1 cellular context compared by ENCODE assay signal in the genomic region with DNA sequence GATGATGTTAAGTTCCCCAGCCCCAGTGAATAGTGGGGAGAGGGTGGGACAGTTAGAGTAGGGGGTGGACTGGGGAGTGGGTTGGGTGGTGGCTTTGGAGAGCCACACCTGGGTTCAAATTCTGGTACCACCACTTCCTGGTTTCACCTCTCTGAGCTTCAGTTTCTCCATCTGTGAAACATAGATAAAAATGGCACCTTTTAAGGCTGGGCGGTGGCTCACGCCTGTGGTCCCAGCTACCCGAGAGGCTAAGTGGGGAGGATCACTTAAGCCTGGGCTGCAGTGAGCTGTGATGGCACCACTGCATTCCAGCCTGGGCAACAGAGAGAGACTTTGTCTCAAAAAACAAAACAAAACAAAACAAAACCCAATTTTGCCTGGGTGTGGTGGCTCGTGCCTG.
TF ChIP-seq lines count a peak whose summit lies in the region.

No MANE protein-coding gene starts in this region.

TF ChIP-seq in GM12878, 131 proteins besides CTCF, POLR2A, EP300 and RAD21:
- no peak for TF ChIP-seq SRF (IDR thresholded peaks at IDR 0.05; ENCODE audit: low read depth in 2 of 2, low read length in 2 of 2)
- no peak for TF ChIP-seq BHLHE40 (IDR thresholded peaks at IDR 0.05; ENCODE audit: borderline replicate concordance in 1 of 2, low read depth in 2 of 2, low read length in 1 of 2)
- peak; percentile 28; the same call in 1 of the 2 replicates for TF ChIP-seq IKZF1 (conservative IDR thresholded peaks at IDR 0.05)
- TF ChIP-seq, protein P1, sequence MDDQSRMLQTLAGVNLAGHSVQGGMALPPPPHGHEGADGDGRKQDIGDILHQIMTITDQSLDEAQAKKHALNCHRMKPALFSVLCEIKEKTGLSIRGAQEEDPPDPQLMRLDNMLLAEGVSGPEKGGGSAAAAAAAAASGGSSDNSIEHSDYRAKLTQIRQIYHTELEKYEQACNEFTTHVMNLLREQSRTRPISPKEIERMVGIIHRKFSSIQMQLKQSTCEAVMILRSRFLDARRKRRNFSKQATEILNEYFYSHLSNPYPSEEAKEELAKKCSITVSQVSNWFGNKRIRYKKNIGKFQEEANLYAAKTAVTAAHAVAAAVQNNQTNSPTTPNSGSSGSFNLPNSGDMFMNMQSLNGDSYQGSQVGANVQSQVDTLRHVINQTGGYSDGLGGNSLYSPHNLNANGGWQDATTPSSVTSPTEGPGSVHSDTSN (IDR thresholded peaks at IDR 0.05; ENCODE audit: insufficient replicate concordance, low read depth, low read length), result no peak
- TF ChIP-seq CREM (IDR thresholded peaks at IDR 0.05; ENCODE audit: low read depth), result no peak
- no peak for TF ChIP-seq POLR2AphosphoS5 (IDR thresholded peaks at IDR 0.05; ENCODE audit: low read length)
- TF ChIP-seq, protein P2, sequence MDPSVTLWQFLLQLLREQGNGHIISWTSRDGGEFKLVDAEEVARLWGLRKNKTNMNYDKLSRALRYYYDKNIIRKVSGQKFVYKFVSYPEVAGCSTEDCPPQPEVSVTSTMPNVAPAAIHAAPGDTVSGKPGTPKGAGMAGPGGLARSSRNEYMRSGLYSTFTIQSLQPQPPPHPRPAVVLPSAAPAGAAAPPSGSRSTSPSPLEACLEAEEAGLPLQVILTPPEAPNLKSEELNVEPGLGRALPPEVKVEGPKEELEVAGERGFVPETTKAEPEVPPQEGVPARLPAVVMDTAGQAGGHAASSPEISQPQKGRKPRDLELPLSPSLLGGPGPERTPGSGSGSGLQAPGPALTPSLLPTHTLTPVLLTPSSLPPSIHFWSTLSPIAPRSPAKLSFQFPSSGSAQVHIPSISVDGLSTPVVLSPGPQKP (IDR thresholded peaks at IDR 0.05; ENCODE audit: low read depth, low read length), result no peak
- TF ChIP-seq, protein P3, sequence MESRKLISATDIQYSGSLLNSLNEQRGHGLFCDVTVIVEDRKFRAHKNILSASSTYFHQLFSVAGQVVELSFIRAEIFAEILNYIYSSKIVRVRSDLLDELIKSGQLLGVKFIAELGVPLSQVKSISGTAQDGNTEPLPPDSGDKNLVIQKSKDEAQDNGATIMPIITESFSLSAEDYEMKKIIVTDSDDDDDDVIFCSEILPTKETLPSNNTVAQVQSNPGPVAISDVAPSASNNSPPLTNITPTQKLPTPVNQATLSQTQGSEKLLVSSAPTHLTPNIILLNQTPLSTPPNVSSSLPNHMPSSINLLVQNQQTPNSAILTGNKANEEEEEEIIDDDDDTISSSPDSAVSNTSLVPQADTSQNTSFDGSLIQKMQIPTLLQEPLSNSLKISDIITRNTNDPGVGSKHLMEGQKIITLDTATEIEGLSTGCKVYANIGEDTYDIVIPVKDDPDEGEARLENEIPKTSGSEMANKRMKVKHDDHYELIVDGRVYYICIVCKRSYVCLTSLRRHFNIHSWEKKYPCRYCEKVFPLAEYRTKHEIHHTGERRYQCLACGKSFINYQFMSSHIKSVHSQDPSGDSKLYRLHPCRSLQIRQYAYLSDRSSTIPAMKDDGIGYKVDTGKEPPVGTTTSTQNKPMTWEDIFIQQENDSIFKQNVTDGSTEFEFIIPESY (IDR thresholded peaks at IDR 0.05), result no peak
- no peak for TF ChIP-seq CREB1 (IDR thresholded peaks at IDR 0.05; ENCODE audit: low read depth)
- TF ChIP-seq IKZF2 (IDR thresholded peaks at IDR 0.05), result no peak
- TF ChIP-seq KAT2A (conservative IDR thresholded peaks at IDR 0.05; ENCODE audit: control insufficient read depth, low read depth, low read length), result no peak
- TF ChIP-seq RUNX3 (IDR thresholded peaks at IDR 0.05; ENCODE audit: low read length), result 0 out of 2 replicates have a peak, but pooled peaks have one; percentile 7
- TF ChIP-seq EZH2 (IDR thresholded peaks at IDR 0.05; ENCODE audit: borderline replicate concordance, control insufficient read depth, low read depth, low read length), result no peak
- no peak for TF ChIP-seq CHD2 (IDR thresholded peaks at IDR 0.05; ENCODE audit: borderline replicate concordance, low read depth, low read length)
- no peak for TF ChIP-seq HDAC6 (IDR thresholded peaks at IDR 0.05; ENCODE audit: unreplicated experiment)
- TF ChIP-seq, protein P4, sequence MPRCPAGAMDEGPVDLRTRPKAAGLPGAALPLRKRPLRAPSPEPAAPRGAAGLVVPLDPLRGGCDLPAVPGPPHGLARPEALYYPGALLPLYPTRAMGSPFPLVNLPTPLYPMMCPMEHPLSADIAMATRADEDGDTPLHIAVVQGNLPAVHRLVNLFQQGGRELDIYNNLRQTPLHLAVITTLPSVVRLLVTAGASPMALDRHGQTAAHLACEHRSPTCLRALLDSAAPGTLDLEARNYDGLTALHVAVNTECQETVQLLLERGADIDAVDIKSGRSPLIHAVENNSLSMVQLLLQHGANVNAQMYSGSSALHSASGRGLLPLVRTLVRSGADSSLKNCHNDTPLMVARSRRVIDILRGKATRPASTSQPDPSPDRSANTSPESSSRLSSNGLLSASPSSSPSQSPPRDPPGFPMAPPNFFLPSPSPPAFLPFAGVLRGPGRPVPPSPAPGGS (IDR thresholded peaks at IDR 0.05; ENCODE audit: borderline replicate concordance, insufficient read depth, low read depth, low read length, poor library complexity, severe bottlenecking), result no peak
